In the genomic region with DNA sequence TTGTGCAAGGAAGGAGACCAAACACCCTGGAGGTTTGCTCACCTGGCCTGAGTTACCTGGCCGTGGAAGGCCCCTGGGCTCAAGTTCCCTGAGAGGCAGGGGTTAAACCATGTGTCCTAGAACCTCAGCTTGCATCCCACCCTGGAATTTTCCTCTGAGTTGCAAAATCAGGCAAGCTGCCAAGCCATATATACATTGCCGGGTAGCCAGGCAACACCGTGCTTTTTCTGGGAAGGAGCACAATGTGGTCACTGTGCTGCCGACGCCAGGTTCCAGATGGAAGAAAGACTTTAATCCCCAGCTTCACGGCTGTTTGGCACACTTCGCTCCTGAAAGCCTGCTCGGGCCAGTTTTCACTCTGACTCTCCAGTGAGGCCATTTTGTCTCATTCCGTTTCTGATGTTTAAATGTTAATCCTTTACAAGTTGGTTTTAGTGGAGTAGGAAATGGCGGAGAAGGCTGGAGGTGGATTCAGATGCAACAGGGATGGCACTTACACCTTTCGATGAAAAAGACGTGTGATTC, we compare ENCODE assay signal across 1 cellular context.
A peak's percentile ranks its signal among the peaks of the same experiment; 100 is the strongest.
TF ChIP-seq lines count a peak whose summit lies in the region.

No MANE protein-coding gene starts in this region.

TF ChIP-seq in HepG2, 621 proteins besides CTCF, POLR2A, EP300 and RAD21 (continued from another document and continues in another):
- TF ChIP-seq ELF1 (CRISPR knock-in tag; IDR thresholded peaks at IDR 0.05): peak; percentile 67; the same call in 1 of the 2 replicates
- 0 out of 2 replicates have a peak, but pooled peaks have one; percentile 57 for TF ChIP-seq HOXA9 (CRISPR knock-in tag; IDR thresholded peaks at IDR 0.05; ENCODE audit: borderline replicate concordance)
- peak; percentile 99 for TF ChIP-seq MED1 (CRISPR knock-in tag; IDR thresholded peaks at IDR 0.05)
- TF ChIP-seq ZFP62 (CRISPR knock-in tag; IDR thresholded peaks at IDR 0.05): no peak
- TF ChIP-seq, protein P1, sequence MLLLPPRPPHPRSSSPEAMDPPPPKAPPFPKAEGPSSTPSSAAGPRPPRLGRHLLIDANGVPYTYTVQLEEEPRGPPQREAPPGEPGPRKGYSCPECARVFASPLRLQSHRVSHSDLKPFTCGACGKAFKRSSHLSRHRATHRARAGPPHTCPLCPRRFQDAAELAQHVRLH (CRISPR knock-in tag; IDR thresholded peaks at IDR 0.05; ENCODE audit: borderline replicate concordance, low read depth): peak; percentile 91
- TF ChIP-seq AGO2 (optimal IDR thresholded peaks at IDR 0.05; ENCODE audit: low read depth, low read length): no peak
- no peak; the same call in 1 of the 2 replicates for TF ChIP-seq CHD4 (IDR thresholded peaks at IDR 0.05; ENCODE audit: borderline replicate concordance, low read length)
- 0 out of 2 replicates have a peak, but pooled peaks have one; percentile 89 for TF ChIP-seq ZNF44 (CRISPR knock-in tag; IDR thresholded peaks at IDR 0.05)
- TF ChIP-seq ZNF235 (CRISPR knock-in tag; IDR thresholded peaks at IDR 0.05; ENCODE audit: borderline replicate concordance): 0 out of 2 replicates have a peak, but pooled peaks have one; percentile 43
- peak; percentile 92 for TF ChIP-seq RXRA (CRISPR knock-in tag; IDR thresholded peaks at IDR 0.05)
- TF ChIP-seq, protein P2, sequence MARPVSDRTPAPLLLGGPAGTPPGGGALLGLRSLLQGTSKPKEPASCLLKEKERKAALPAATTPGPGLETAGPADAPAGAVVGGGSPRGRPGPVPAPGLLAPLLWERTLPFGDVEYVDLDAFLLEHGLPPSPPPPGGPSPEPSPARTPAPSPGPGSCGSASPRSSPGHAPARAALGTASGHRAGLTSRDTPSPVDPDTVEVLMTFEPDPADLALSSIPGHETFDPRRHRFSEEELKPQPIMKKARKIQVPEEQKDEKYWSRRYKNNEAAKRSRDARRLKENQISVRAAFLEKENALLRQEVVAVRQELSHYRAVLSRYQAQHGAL (CRISPR knock-in tag; IDR thresholded peaks at IDR 0.05; ENCODE audit: not compliant biosample characterization): peak; percentile 60
- no peak for TF ChIP-seq ATRX (CRISPR knock-in tag; IDR thresholded peaks at IDR 0.05; ENCODE audit: borderline replicate concordance)
- TF ChIP-seq FIP1L1 (IDR thresholded peaks at IDR 0.05; ENCODE audit: borderline replicate concordance, insufficient read depth, low read depth, low read length): no peak
- peak; percentile 81 for TF ChIP-seq TMF1 (CRISPR knock-in tag; IDR thresholded peaks at IDR 0.05; ENCODE audit: low read depth)
- peak; percentile 97 for TF ChIP-seq BRD4 (CRISPR knock-in tag; IDR thresholded peaks at IDR 0.05)
- peak; percentile 72; the same call in 1 of the 2 replicates for TF ChIP-seq SIN3A (IDR thresholded peaks at IDR 0.05; ENCODE audit: borderline replicate concordance, low read depth, low read length)
- TF ChIP-seq PLRG1 (conservative IDR thresholded peaks at IDR 0.05): no peak
- TF ChIP-seq ZNF749 (CRISPR knock-in tag; IDR thresholded peaks at IDR 0.05; ENCODE audit: borderline replicate concordance): peak; percentile 96
- TF ChIP-seq, protein P3, sequence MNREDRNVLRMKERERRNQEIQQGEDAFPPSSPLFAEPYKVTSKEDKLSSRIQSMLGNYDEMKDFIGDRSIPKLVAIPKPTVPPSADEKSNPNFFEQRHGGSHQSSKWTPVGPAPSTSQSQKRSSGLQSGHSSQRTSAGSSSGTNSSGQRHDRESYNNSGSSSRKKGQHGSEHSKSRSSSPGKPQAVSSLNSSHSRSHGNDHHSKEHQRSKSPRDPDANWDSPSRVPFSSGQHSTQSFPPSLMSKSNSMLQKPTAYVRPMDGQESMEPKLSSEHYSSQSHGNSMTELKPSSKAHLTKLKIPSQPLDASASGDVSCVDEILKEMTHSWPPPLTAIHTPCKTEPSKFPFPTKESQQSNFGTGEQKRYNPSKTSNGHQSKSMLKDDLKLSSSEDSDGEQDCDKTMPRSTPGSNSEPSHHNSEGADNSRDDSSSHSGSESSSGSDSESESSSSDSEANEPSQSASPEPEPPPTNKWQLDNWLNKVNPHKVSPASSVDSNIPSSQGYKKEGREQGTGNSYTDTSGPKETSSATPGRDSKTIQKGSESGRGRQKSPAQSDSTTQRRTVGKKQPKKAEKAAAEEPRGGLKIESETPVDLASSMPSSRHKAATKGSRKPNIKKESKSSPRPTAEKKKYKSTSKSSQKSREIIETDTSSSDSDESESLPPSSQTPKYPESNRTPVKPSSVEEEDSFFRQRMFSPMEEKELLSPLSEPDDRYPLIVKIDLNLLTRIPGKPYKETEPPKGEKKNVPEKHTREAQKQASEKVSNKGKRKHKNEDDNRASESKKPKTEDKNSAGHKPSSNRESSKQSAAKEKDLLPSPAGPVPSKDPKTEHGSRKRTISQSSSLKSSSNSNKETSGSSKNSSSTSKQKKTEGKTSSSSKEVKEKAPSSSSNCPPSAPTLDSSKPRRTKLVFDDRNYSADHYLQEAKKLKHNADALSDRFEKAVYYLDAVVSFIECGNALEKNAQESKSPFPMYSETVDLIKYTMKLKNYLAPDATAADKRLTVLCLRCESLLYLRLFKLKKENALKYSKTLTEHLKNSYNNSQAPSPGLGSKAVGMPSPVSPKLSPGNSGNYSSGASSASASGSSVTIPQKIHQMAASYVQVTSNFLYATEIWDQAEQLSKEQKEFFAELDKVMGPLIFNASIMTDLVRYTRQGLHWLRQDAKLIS (CRISPR knock-in tag; IDR thresholded peaks at IDR 0.05): peak; percentile 92
- no peak; the same call in 1 of the 2 replicates for TF ChIP-seq ZNF567 (CRISPR knock-in tag; IDR thresholded peaks at IDR 0.05; ENCODE audit: borderline replicate concordance)
- TF ChIP-seq CHD2 (IDR thresholded peaks at IDR 0.05; ENCODE audit: low read depth, low read length): 0 out of 2 replicates have a peak, but pooled peaks have one; percentile 53
- TF ChIP-seq RARG (CRISPR knock-in tag; IDR thresholded peaks at IDR 0.05; ENCODE audit: low read depth): peak; percentile 54; the same call in 1 of the 2 replicates
- TF ChIP-seq ZNF138 (CRISPR knock-in tag; IDR thresholded peaks at IDR 0.05; ENCODE audit: low read depth): peak; percentile 42; the same call in 1 of the 2 replicates
- no peak for TF ChIP-seq SUZ12 (IDR thresholded peaks at IDR 0.05; ENCODE audit: low read depth, low read length)
- no peak for TF ChIP-seq GLI4 (CRISPR knock-in tag; IDR thresholded peaks at IDR 0.05; ENCODE audit: borderline replicate concordance)
- TF ChIP-seq ZNF207 (IDR thresholded peaks at IDR 0.05; ENCODE audit: borderline replicate concordance): no peak
- TF ChIP-seq ZNF670 (CRISPR knock-in tag; IDR thresholded peaks at IDR 0.05; ENCODE audit: borderline replicate concordance): peak; percentile 98
- TF ChIP-seq CREB1 (IDR thresholded peaks at IDR 0.05): peak; percentile 46; the same call in 1 of the 2 replicates
- TF ChIP-seq CREB1 (CRISPR knock-in tag; IDR thresholded peaks at IDR 0.05): peak; percentile 83
- peak; percentile 39; the same call in 1 of the 2 replicates for TF ChIP-seq MTF1 (CRISPR knock-in tag; IDR thresholded peaks at IDR 0.05)
- TF ChIP-seq SETDB1 (CRISPR knock-in tag; IDR thresholded peaks at IDR 0.05; ENCODE audit: borderline replicate concordance): no peak
- TF ChIP-seq, protein P4, sequence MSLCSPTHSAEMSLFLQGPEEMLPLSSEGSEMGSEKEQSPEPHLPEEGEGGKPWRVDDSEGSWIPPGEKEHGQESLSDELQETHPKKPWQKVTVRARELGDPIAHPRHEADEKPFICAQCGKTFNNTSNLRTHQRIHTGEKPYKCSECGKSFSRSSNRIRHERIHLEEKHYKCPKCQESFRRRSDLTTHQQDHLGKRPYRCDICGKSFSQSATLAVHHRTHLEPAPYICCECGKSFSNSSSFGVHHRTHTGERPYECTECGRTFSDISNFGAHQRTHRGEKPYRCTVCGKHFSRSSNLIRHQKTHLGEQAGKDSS (CRISPR knock-in tag; IDR thresholded peaks at IDR 0.05; ENCODE audit: borderline replicate concordance, low read depth): peak; percentile 93
- TF ChIP-seq ZFP90 (CRISPR knock-in tag; IDR thresholded peaks at IDR 0.05; ENCODE audit: borderline replicate concordance): peak; percentile 89; the same call in 1 of the 2 replicates
- peak; percentile 89; the same call in 1 of the 2 replicates for TF ChIP-seq KAT8 (CRISPR knock-in tag; IDR thresholded peaks at IDR 0.05)
- TF ChIP-seq RAD51 (IDR thresholded peaks at IDR 0.05; ENCODE audit: borderline replicate concordance): no peak
- TF ChIP-seq, protein P5, sequence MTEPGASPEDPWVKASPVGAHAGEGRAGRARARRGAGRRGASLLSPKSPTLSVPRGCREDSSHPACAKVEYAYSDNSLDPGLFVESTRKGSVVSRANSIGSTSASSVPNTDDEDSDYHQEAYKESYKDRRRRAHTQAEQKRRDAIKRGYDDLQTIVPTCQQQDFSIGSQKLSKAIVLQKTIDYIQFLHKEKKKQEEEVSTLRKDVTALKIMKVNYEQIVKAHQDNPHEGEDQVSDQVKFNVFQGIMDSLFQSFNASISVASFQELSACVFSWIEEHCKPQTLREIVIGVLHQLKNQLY (CRISPR knock-in tag; IDR thresholded peaks at IDR 0.05): peak; percentile 85; the same call in 1 of the 2 replicates
- peak; percentile 90 for TF ChIP-seq TARDBP (CRISPR knock-in tag; IDR thresholded peaks at IDR 0.05)
- TF ChIP-seq ZFP36 (IDR thresholded peaks at IDR 0.05; ENCODE audit: borderline replicate concordance, low read depth, low read length, partially characterized antibody): no peak
- TF ChIP-seq, protein P6, sequence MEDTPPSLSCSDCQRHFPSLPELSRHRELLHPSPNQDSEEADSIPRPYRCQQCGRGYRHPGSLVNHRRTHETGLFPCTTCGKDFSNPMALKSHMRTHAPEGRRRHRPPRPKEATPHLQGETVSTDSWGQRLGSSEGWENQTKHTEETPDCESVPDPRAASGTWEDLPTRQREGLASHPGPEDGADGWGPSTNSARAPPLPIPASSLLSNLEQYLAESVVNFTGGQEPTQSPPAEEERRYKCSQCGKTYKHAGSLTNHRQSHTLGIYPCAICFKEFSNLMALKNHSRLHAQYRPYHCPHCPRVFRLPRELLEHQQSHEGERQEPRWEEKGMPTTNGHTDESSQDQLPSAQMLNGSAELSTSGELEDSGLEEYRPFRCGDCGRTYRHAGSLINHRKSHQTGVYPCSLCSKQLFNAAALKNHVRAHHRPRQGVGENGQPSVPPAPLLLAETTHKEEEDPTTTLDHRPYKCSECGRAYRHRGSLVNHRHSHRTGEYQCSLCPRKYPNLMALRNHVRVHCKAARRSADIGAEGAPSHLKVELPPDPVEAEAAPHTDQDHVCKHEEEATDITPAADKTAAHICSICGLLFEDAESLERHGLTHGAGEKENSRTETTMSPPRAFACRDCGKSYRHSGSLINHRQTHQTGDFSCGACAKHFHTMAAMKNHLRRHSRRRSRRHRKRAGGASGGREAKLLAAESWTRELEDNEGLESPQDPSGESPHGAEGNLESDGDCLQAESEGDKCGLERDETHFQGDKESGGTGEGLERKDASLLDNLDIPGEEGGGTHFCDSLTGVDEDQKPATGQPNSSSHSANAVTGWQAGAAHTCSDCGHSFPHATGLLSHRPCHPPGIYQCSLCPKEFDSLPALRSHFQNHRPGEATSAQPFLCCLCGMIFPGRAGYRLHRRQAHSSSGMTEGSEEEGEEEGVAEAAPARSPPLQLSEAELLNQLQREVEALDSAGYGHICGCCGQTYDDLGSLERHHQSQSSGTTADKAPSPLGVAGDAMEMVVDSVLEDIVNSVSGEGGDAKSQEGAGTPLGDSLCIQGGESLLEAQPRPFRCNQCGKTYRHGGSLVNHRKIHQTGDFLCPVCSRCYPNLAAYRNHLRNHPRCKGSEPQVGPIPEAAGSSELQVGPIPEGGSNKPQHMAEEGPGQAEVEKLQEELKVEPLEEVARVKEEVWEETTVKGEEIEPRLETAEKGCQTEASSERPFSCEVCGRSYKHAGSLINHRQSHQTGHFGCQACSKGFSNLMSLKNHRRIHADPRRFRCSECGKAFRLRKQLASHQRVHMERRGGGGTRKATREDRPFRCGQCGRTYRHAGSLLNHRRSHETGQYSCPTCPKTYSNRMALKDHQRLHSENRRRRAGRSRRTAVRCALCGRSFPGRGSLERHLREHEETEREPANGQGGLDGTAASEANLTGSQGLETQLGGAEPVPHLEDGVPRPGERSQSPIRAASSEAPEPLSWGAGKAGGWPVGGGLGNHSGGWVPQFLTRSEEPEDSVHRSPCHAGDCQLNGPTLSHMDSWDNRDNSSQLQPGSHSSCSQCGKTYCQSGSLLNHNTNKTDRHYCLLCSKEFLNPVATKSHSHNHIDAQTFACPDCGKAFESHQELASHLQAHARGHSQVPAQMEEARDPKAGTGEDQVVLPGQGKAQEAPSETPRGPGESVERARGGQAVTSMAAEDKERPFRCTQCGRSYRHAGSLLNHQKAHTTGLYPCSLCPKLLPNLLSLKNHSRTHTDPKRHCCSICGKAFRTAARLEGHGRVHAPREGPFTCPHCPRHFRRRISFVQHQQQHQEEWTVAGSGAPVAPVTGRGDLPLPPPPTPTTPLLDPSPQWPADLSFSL (CRISPR knock-in tag; IDR thresholded peaks at IDR 0.05): 0 out of 2 replicates have a peak, but pooled peaks have one; percentile 67
- TF ChIP-seq ZBTB7A (CRISPR knock-in tag; IDR thresholded peaks at IDR 0.05): peak; percentile 48; the same call in 1 of the 2 replicates
- TF ChIP-seq, protein P7, sequence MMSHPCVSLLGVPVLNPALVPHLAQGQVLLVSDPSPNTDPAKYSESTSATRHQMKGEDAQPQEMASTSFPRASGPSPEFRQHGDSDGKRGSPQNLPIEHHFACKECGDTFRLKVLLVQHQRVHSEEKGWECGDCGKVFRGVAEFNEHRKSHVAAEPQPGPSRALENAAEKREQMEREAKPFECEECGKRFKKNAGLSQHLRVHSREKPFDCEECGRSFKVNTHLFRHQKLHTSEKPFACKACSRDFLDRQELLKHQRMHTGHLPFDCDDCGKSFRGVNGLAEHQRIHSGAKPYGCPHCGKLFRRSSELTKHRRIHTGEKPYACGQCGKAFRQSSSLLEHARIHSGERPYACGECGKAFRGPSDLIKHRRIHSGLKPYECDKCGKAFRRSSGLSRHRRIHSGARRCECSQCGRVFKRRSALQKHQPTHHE (CRISPR knock-in tag; IDR thresholded peaks at IDR 0.05; ENCODE audit: borderline replicate concordance): peak; percentile 95; the same call in 1 of the 2 replicates
- TF ChIP-seq SIX1 (CRISPR knock-in tag; IDR thresholded peaks at IDR 0.05; ENCODE audit: borderline replicate concordance): peak; percentile 69; the same call in 1 of the 2 replicates
- TF ChIP-seq MAFK (conservative IDR thresholded peaks at IDR 0.05 in 1 of 2, IDR thresholded peaks at IDR 0.05 in 1 of 2; ENCODE audit: low read length in 2 of 2): no peak
- peak; percentile 86 for TF ChIP-seq RARA (CRISPR knock-in tag; IDR thresholded peaks at IDR 0.05)
